In genomic region chr7:76262683-76263402, GRCh38 we compare ENCODE assay signal across 8 cellular contexts. TPM values are rescaled to one million over a fixed set of nuclear protein-coding genes. Genes with fewer than 3 reads are reported as not detected.
DNase-seq lines count a peak whose midpoint lies in the region; ATAC-seq lines count a peak whose summit lies in the region.

No MANE protein-coding gene starts in this region.

- H3K36me3 Mint-ChIP-seq in activated naive CD8-positive, alpha-beta T cell treated with anti-CD3 and anti-CD28 coated beads, Interleukin-2, amount 50 U/mL, for 24 hours (ENCODE audit: low read depth): no peaks in the 10 kb centered on the region

- peaks cover 45% of the 10 kb centered on the region for H3K27me3 Mint-ChIP-seq in activated naive CD8-positive, alpha-beta T cell treated with anti-CD3 and anti-CD28 coated beads, Interleukin-2, amount 50 U/mL, for 24 hours

- no peak overlapping the region for H3K4me3 Mint-ChIP-seq in activated naive CD8-positive, alpha-beta T cell treated with anti-CD3 and anti-CD28 coated beads, Interleukin-2, amount 50 U/mL, for 24 hours

- no peaks in the 10 kb centered on the region for H3K9me3 Mint-ChIP-seq in activated naive CD8-positive, alpha-beta T cell treated with anti-CD3 and anti-CD28 coated beads, Interleukin-2, amount 50 U/mL, for 24 hours

- H3K27ac Mint-ChIP-seq in activated naive CD8-positive, alpha-beta T cell treated with anti-CD3 and anti-CD28 coated beads, Interleukin-2, amount 50 U/mL, for 24 hours: no peak overlapping the region

- DNase-seq in DMS53 (lab: John Stamatoyannopoulos, UW): peak; percentile 91
- peak; percentile 37 for DNase-seq in NCI-H748 treated with DMSO at 0.1 percent for 48 hours (lab: John Stamatoyannopoulos, UW)
- peak; percentile 51 for DNase-seq in activated naive CD8-positive, alpha-beta T cell treated with anti-CD3 and anti-CD28 coated beads, Interleukin-2, amount 50 U/mL, for 24 hours
- DNase-seq in left cardiac atrium: peak; percentile 62
- DNase-seq in retina: peak; percentile 70
- DNase-seq in OCI-M2 (lab: John Stamatoyannopoulos, UW; ENCODE audit: unreplicated experiment): no peak

- H3K4me1 Mint-ChIP-seq in activated naive CD8-positive, alpha-beta T cell treated with anti-CD3 and anti-CD28 coated beads, Interleukin-2, amount 50 U/mL, for 24 hours: no peaks in the 10 kb centered on the region

- intact Hi-C loops in left cardiac atrium (cut with DNase I): loop anchor here in 1 of 2 donors (5.0 kb wide), 1 partner anchor 86 kb away; no protein-coding TSS in a partner anchor

- ATAC-seq in HG02642 (IDR thresholded peaks at IDR 0.05; ENCODE audit: poor library complexity, unreplicated experiment) (peak; percentile 60), left cardiac atrium (peak in 1 of 2 donors; percentile 71), HG02588 (IDR thresholded peaks at IDR 0.05; ENCODE audit: unreplicated experiment) (no peak)
- peak; percentile 48 for ATAC-seq in activated naive CD8-positive, alpha-beta T cell treated with anti-CD3 and anti-CD28 coated beads, Interleukin-2, amount 50 U/mL, for 24 hours

RNA-seq across cellular contexts. Expression of gene HSPB1, which starts 39.6 kb away (rescaled TPM):
- total RNA-seq in left cardiac atrium: 1,000 to 10,000 TPM; 1,191 to 2,127 TPM
